ENCODE assay signal across 23 cellular contexts in genomic region chr20:40758790-40759189, GRCh38.
DNase-seq lines count a peak whose midpoint lies in the region; ATAC-seq lines count a peak whose summit lies in the region.
"Had no signal": no experiment of that assay in that cellular context is flagged by ENCODE, and none has a peak within 500 bp of the region (broad histone marks: within the 10 kb centered on the region; RNA-seq: fewer than 3 reads in every experiment).

No MANE protein-coding gene starts in this region.

- H3K27me3 ChIP-seq in H7 (ENCODE audit: control insufficient read depth, insufficient read depth, low read length) = no peaks in the 10 kb centered on the region
- H3K27me3 ChIP-seq in MG63 = no peaks in the 10 kb centered on the region
- H3K27me3 ChIP-seq: BLaER1 treated with 17β-estradiol and CSF1 and Interleukin-3, amounts not matched to agents 10 nM and 100 nM had no signal

- peaks cover 27% of the 10 kb centered on the region for H3K4me1 Mint-ChIP-seq in T-helper 17 cell
- peaks cover 36 to 41% of the 10 kb centered on the region in 2 donors for H3K4me1 Mint-ChIP-seq in effector memory CD8-positive, alpha-beta T cell (ENCODE audit: low read depth in 2 of 2)
- H3K4me1 Mint-ChIP-seq in stimulated activated effector memory CD8-positive, alpha-beta T cell treated with anti-CD3 and anti-CD28 coated beads, Interleukin-12 subunit alpha, Interleukin-12 subunit beta, amount 100 ng/mL, for 72 hours = peaks cover 32% of the 10 kb centered on the region

- H3K4me3 ChIP-seq in H7 (ENCODE audit: insufficient read depth, low read depth, low read length) (no peak overlapping the region), MG63 (no peak overlapping the region)
- H3K4me3 ChIP-seq: A549; BLaER1 treated with 17β-estradiol and CSF1 and Interleukin-3, amounts not matched to agents 10 nM and 100 nM; GM12878; GM23338; HAP-1 had no signal

- H3K36me3 ChIP-seq in H7 (replicated peaks; ENCODE audit: control insufficient read depth, insufficient read depth, low read length) (no peaks in the 10 kb centered on the region), MG63 (no peaks in the 10 kb centered on the region)
- H3K36me3 ChIP-seq: BE2C; BLaER1 treated with 17β-estradiol and CSF1 and Interleukin-3, amounts not matched to agents 10 nM and 100 nM; HAP-1 had no signal

- H3K9me3 ChIP-seq in T-helper 17 cell (ENCODE audit: control insufficient read depth, low read length, poor library complexity, severe bottlenecking) = no peaks in the 10 kb centered on the region
- H3K9me3 ChIP-seq in MG63 = no peaks in the 10 kb centered on the region
- H3K9me3 ChIP-seq: A549; BE2C; BLaER1 treated with 17β-estradiol and CSF1 and Interleukin-3, amounts not matched to agents 10 nM and 100 nM; HAP-1 had no signal

- no peaks in the 10 kb centered on the region for H3K27me3 Mint-ChIP-seq in T-helper 17 cell
- H3K27me3 Mint-ChIP-seq in effector memory CD8-positive, alpha-beta T cell = no peaks in the 10 kb centered on the region
- H3K27me3 Mint-ChIP-seq: CD4-positive, alpha-beta T cell; CD8-positive, alpha-beta memory T cell had no signal

- ATAC-seq in T-helper 17 cell (no peak), GM19463 (IDR thresholded peaks at IDR 0.05; ENCODE audit: unreplicated experiment) (no peak)
- ATAC-seq in effector memory CD8-positive, alpha-beta T cell (replicated peaks) = no peak
- no peak for ATAC-seq in stimulated activated effector memory CD8-positive, alpha-beta T cell treated with anti-CD3 and anti-CD28 coated beads, Interleukin-12 subunit alpha, Interleukin-12 subunit beta, amount 100 ng/mL, for 72 hours
- ATAC-seq: A549, GM12878, GM23338 had no signal

- peak overlapping the region; percentile 36 for H3K4me3 Mint-ChIP-seq in T-helper 17 cell
- no peak overlapping the region for H3K4me3 Mint-ChIP-seq in effector memory CD8-positive, alpha-beta T cell
- H3K4me3 Mint-ChIP-seq in stimulated activated effector memory CD8-positive, alpha-beta T cell treated with anti-CD3 and anti-CD28 coated beads, Interleukin-12 subunit alpha, Interleukin-12 subunit beta, amount 100 ng/mL, for 72 hours = no peak overlapping the region
- H3K4me3 Mint-ChIP-seq: CD14-positive monocyte; CD4-positive, alpha-beta T cell; GM23338 had no signal

- no peaks in the 10 kb centered on the region for H3K9me3 Mint-ChIP-seq in effector memory CD8-positive, alpha-beta T cell
- H3K9me3 Mint-ChIP-seq in stimulated activated effector memory CD8-positive, alpha-beta T cell treated with anti-CD3 and anti-CD28 coated beads, Interleukin-12 subunit alpha, Interleukin-12 subunit beta, amount 100 ng/mL, for 72 hours = no peaks in the 10 kb centered on the region
- H3K9me3 Mint-ChIP-seq: CD14-positive monocyte; CD4-positive, alpha-beta T cell; CD8-positive, alpha-beta memory T cell; GM23338 had no signal

- DNase-seq in H7 (peak; percentile 56), T-helper 17 cell (no peak), LoVo (ENCODE audit: low spot score) (no peak), MG63 (no peak)
- no peak for DNase-seq in effector memory CD8-positive, alpha-beta T cell
- DNase-seq in stimulated activated effector memory CD8-positive, alpha-beta T cell treated with anti-CD3 and anti-CD28 coated beads, Interleukin-12 subunit alpha, Interleukin-12 subunit beta, amount 100 ng/mL, for 72 hours (ENCODE audit: low spot score in 2 of 2) = no peak
- DNase-seq: 8988T; ACHN; AML-193; BE2C; CD4-positive, alpha-beta T cell; CD8-positive, alpha-beta memory T cell; DMS 273 treated with DMSO at 0.1 percent for 48 hours; DMS79; EL; GDM1 had no signal

- no peaks in the 10 kb centered on the region for H3K36me3 Mint-ChIP-seq in T-helper 17 cell (ENCODE audit: low read depth)
- H3K36me3 Mint-ChIP-seq in effector memory CD8-positive, alpha-beta T cell (ENCODE audit: insufficient read depth) = no peaks in the 10 kb centered on the region
- no peaks in the 10 kb centered on the region for H3K36me3 Mint-ChIP-seq in stimulated activated effector memory CD8-positive, alpha-beta T cell treated with anti-CD3 and anti-CD28 coated beads, Interleukin-12 subunit alpha, Interleukin-12 subunit beta, amount 100 ng/mL, for 72 hours
- H3K36me3 Mint-ChIP-seq: CD8-positive, alpha-beta memory T cell had no signal

- H3K27ac Mint-ChIP-seq in T-helper 17 cell = no peak overlapping the region
- peak overlapping the region; percentile 38 to 59 for H3K27ac Mint-ChIP-seq in effector memory CD8-positive, alpha-beta T cell
- peak overlapping the region; percentile 52 for H3K27ac Mint-ChIP-seq in stimulated activated effector memory CD8-positive, alpha-beta T cell treated with anti-CD3 and anti-CD28 coated beads, Interleukin-12 subunit alpha, Interleukin-12 subunit beta, amount 100 ng/mL, for 72 hours
- H3K27ac Mint-ChIP-seq: CD14-positive monocyte, GM23338 had no signal
